Comparison of ENCODE assay signal across 15 cellular contexts in the genomic region with DNA sequence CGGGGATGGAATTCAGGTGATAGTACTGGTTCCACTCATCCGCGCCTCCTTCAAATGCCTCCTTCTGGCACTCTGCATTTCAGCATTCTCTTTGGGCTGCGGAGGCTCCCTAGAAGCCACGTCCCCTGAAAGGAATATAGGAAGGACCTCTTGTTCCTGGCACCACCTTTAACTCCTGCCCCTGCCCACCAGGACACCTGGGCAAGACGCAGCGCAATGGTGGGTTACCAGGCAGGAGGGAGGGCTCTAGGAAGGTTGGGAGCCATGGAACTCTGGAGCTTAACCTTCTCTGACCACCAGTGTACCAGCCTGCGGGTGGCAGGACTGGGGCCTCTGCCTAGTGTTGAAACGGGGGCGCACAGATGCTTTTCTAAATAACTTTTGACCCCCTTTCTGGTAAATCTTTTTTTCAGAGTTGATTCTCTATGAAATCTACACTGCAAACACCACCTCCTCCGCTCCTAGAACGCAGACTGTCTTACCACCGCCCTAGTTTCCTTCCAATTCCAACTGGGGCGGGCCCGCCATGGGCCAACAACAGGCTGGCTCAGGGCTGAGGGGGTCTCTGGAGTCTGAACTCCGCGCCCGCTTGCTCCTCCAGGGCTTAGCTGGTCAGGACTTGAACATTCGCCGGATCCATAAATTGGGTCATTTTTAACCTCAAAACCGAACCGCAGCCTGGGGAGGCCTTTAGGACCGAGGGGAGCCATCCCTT. TPM values are rescaled to one million over a fixed set of nuclear protein-coding genes. Genes with fewer than 3 reads are reported as not detected.
A peak's percentile ranks its signal among the peaks of the same experiment; 100 is the strongest.
DNase-seq lines count a peak whose midpoint lies in the region; ATAC-seq and TF ChIP-seq lines count a peak whose summit lies in the region.
"Had no signal": no experiment of that assay in that cellular context is flagged by ENCODE, and none has a peak within 500 bp of the region (broad histone marks: within the 10 kb centered on the region; RNA-seq: fewer than 3 reads in every experiment).

No MANE protein-coding gene starts in this region.

- H2AFZ ChIP-seq in SK-N-SH (ENCODE audit: low read depth), result no peak overlapping the region

- TF ChIP-seq EP300 in SK-N-SH (IDR thresholded peaks at IDR 0.05; ENCODE audit: borderline replicate concordance in 1 of 2, low read depth in 1 of 2, low read length in 1 of 2), result no peak

- POLR2A ChIA-PET in SK-N-SH (lab: Yijun Ruan, JAX), result no interaction called here
- POLR2A ChIA-PET in T-cell (lab: Charles Lee), result no interaction called here

- no peak for TF ChIP-seq RAD21 in SK-N-SH (IDR thresholded peaks at IDR 0.05; ENCODE audit: low read length)

- H3K36me3 ChIP-seq in HUES48 (ENCODE audit: control insufficient read depth, insufficient read depth, low read length), result no peaks in the 10 kb centered on the region
- H3K36me3 ChIP-seq in lower lobe of right lung, result no peaks in the 10 kb centered on the region
- no peaks in the 10 kb centered on the region for H3K36me3 ChIP-seq in subcutaneous abdominal adipose tissue (ENCODE audit: control insufficient read depth in 5 of 5, insufficient read depth in 5 of 5, low read length in 5 of 5)
- no peaks in the 10 kb centered on the region for H3K36me3 ChIP-seq in SK-N-SH (replicated peaks in 1 of 2; ENCODE audit: control insufficient read depth in 1 of 2, insufficient read depth in 2 of 2, low read length in 1 of 2)
- H3K36me3 ChIP-seq: colonic mucosa, gastrocnemius medialis had no signal

- no peak overlapping the region for H3K4me2 ChIP-seq in SK-N-SH

- H3K4me1 ChIP-seq in HUES48 (ENCODE audit: control insufficient read depth, insufficient read depth, low read length) (peaks cover 26% of the 10 kb centered on the region), lower lobe of right lung (peaks cover 9% of the 10 kb centered on the region), subcutaneous abdominal adipose tissue (ENCODE audit: control insufficient read depth in 5 of 5, insufficient read depth in 5 of 5, low read length in 5 of 5) (peaks cover 0 to 23% (median 19%) of the 10 kb centered on the region in 5 donors), SK-N-SH (ENCODE audit: control insufficient read depth in 1 of 2, insufficient read depth in 2 of 2, low read depth in 1 of 2, low read length in 1 of 2) (no peaks in the 10 kb centered on the region)
- H3K4me1 ChIP-seq: colonic mucosa, gastrocnemius medialis had no signal

- H3K9ac ChIP-seq in HUES48 (ENCODE audit: low read depth, low read length), result no peak overlapping the region
- H3K9ac ChIP-seq in subcutaneous abdominal adipose tissue (ENCODE audit: low read length in 5 of 5), result no peak overlapping the region
- no peak overlapping the region for H3K9ac ChIP-seq in SK-N-SH

- DNase-seq in chondrocyte (ENCODE audit: low spot score) (no peak), lower lobe of right lung (no peak), NCI-H774 (lab: John Stamatoyannopoulos, UW) (no peak), SK-N-SH (no peak), T-cell (no peak)
- DNase-seq: activated CD4-positive, alpha-beta T cell treated with anti-CD3 and anti-CD28 coated beads, Interleukin-2, amount 50 U/mL, for 1 hour; activated effector memory CD4-positive, alpha-beta T cell treated with Interleukin-2 at 50 U/mL for 16 hours; colonic mucosa; gastrocnemius medialis; NCI-H1436; SW 1271 had no signal

- H3K27ac Mint-ChIP-seq in chondrocyte (ENCODE audit: unreplicated experiment), result no peak overlapping the region
- H3K27ac Mint-ChIP-seq in T-cell, result no peak overlapping the region
- H3K27ac Mint-ChIP-seq: memory B cell had no signal

- H3K4me1 Mint-ChIP-seq in chondrocyte (ENCODE audit: low read depth) (peaks cover 34% of the 10 kb centered on the region), T-cell (peaks cover 8 to 11% (median 9%) of the 10 kb centered on the region in 3 donors)
- H3K4me1 Mint-ChIP-seq: memory B cell had no signal

- H3K9me3 ChIP-seq in HUES48 (ENCODE audit: control insufficient read depth, insufficient read depth, low read length) (no peaks in the 10 kb centered on the region), lower lobe of right lung (no peaks in the 10 kb centered on the region), subcutaneous abdominal adipose tissue (ENCODE audit: control insufficient read depth in 5 of 5, low read length in 5 of 5) (no peaks in the 10 kb centered on the region), SK-N-SH (no peaks in the 10 kb centered on the region)
- H3K9me3 ChIP-seq: colonic mucosa, gastrocnemius medialis had no signal

- no peaks in the 10 kb centered on the region for H3F3A ChIP-seq in SK-N-SH (replicated peaks; ENCODE audit: insufficient read depth)

- H3K4me3 ChIP-seq in HUES48 (ENCODE audit: low read depth, low read length) (peak overlapping the region; percentile 79), lower lobe of right lung (peak overlapping the region; percentile 35), subcutaneous abdominal adipose tissue (ENCODE audit: low read depth in 1 of 5, low read length in 5 of 5) (peak overlapping the region in 4 of 5 donors; percentile 22 to 51 (median 44)), SK-N-SH (ENCODE audit: low read depth in 2 of 2, low read length in 1 of 2) (no peak overlapping the region)

- no peaks in the 10 kb centered on the region for H3K36me3 Mint-ChIP-seq in chondrocyte (ENCODE audit: low read depth)
- H3K36me3 Mint-ChIP-seq in T-cell, result no peaks in the 10 kb centered on the region
- H3K36me3 Mint-ChIP-seq: memory B cell had no signal

- CTCF ChIA-PET in SK-N-SH (lab: Yijun Ruan, JAX), result no interaction called here
- CTCF ChIA-PET in T-cell (lab: Charles Lee), result interaction anchor here in 1 of 2 donors (0.9 kb wide), 1 partner anchor 97 kb away, joined by 4 read pairs; no protein-coding TSS in a partner anchor

- WGBS in SK-N-SH (ENCODE audit: low lambda C conversion rate), result 63% methylated on average over 22 of the region's 23 CpGs

- peaks cover 21% of the 10 kb centered on the region for H3K27me3 Mint-ChIP-seq in chondrocyte (ENCODE audit: low read depth)
- peaks cover 28 to 56% of the 10 kb centered on the region in 2 donors for H3K27me3 Mint-ChIP-seq in T-cell

- ATAC-seq in lower lobe of right lung (no peak), HG03378 (IDR thresholded peaks at IDR 0.05; ENCODE audit: unreplicated experiment) (no peak), T-cell (replicated peaks in 1 of 4) (no peak)
- ATAC-seq: gastrocnemius medialis had no signal

- H3K9me2 ChIP-seq in SK-N-SH, result no peaks in the 10 kb centered on the region

- no peaks in the 10 kb centered on the region for H3K9me3 Mint-ChIP-seq in chondrocyte (ENCODE audit: low read depth)
- H3K9me3 Mint-ChIP-seq in T-cell, result no peaks in the 10 kb centered on the region
- H3K9me3 Mint-ChIP-seq: memory B cell had no signal

- no peaks in the 10 kb centered on the region for H3K79me2 ChIP-seq in SK-N-SH (ENCODE audit: insufficient read depth)

- H3K27me3 ChIP-seq in HUES48 (ENCODE audit: control insufficient read depth, insufficient read depth, low read length) (peaks cover 75% of the 10 kb centered on the region), lower lobe of right lung (ENCODE audit: low read depth) (peaks cover 63% of the 10 kb centered on the region), subcutaneous abdominal adipose tissue (ENCODE audit: control insufficient read depth in 5 of 5, insufficient read depth in 4 of 5, low read length in 5 of 5) (peaks cover 17 to 45% (median 39%) of the 10 kb centered on the region in 5 donors), SK-N-SH (ENCODE audit: insufficient read depth) (peaks cover 35% of the 10 kb centered on the region)

- TF ChIP-seq CTCF in chondrocyte (IDR thresholded peaks at IDR 0.05), result no peak
- no peak for TF ChIP-seq CTCF in lower lobe of right lung (IDR thresholded peaks at IDR 0.05)
- no peak for TF ChIP-seq CTCF in SK-N-SH (IDR thresholded peaks at IDR 0.05)

- peak overlapping the region; percentile 65 for H3K4me3 Mint-ChIP-seq in chondrocyte (ENCODE audit: unreplicated experiment)
- peak overlapping the region in 1 of 3 donors; percentile 35 for H3K4me3 Mint-ChIP-seq in T-cell
- H3K4me3 Mint-ChIP-seq: memory B cell had no signal

- intact Hi-C loops in lower lobe of right lung (cut with DNase I), result no loop called here

- no peaks in the 10 kb centered on the region for H4K20me1 ChIP-seq in SK-N-SH (ENCODE audit: insufficient read depth)

- H3K27ac ChIP-seq in HUES48 (ENCODE audit: low read depth, low read length) (peak overlapping the region; percentile 2), lower lobe of right lung (no peak overlapping the region), subcutaneous abdominal adipose tissue (ENCODE audit: low read depth, low read length) (no peak overlapping the region), SK-N-SH (ENCODE audit: low read depth in 2 of 2, low read length in 1 of 2) (no peak overlapping the region)
- H3K27ac ChIP-seq: colonic mucosa, gastrocnemius medialis had no signal

TF ChIP-seq in SK-N-SH, 30 proteins besides CTCF, POLR2A, EP300 and RAD21 (continues in another document):
- no peak for TF ChIP-seq TAF1 (IDR thresholded peaks at IDR 0.05; ENCODE audit: borderline replicate concordance, low read depth, low read length)
- TF ChIP-seq, protein P1, sequence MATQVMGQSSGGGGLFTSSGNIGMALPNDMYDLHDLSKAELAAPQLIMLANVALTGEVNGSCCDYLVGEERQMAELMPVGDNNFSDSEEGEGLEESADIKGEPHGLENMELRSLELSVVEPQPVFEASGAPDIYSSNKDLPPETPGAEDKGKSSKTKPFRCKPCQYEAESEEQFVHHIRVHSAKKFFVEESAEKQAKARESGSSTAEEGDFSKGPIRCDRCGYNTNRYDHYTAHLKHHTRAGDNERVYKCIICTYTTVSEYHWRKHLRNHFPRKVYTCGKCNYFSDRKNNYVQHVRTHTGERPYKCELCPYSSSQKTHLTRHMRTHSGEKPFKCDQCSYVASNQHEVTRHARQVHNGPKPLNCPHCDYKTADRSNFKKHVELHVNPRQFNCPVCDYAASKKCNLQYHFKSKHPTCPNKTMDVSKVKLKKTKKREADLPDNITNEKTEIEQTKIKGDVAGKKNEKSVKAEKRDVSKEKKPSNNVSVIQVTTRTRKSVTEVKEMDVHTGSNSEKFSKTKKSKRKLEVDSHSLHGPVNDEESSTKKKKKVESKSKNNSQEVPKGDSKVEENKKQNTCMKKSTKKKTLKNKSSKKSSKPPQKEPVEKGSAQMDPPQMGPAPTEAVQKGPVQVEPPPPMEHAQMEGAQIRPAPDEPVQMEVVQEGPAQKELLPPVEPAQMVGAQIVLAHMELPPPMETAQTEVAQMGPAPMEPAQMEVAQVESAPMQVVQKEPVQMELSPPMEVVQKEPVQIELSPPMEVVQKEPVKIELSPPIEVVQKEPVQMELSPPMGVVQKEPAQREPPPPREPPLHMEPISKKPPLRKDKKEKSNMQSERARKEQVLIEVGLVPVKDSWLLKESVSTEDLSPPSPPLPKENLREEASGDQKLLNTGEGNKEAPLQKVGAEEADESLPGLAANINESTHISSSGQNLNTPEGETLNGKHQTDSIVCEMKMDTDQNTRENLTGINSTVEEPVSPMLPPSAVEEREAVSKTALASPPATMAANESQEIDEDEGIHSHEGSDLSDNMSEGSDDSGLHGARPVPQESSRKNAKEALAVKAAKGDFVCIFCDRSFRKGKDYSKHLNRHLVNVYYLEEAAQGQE (IDR thresholded peaks at IDR 0.05; ENCODE audit: low read depth, low read length), result no peak

RNA-seq across cellular contexts. Expression of a gene that starts 0.9 kb away (rescaled TPM):
- total RNA-seq in chondrocyte (5.6 to 16.4 TPM (median 6.1 TPM) in 3 replicates), lower lobe of right lung (0.15 TPM), T-cell (not detected)
- polyA plus RNA-seq in SK-N-SH (2012; rRNA removed), result not detected in 2 replicates
- polyA plus RNA-seq in SK-N-SH (2012; cell fraction: cytosol; rRNA removed), result 0.01 TPM in 1 of 2 replicates, not detected in the other
- 0.02 TPM in 1 of 2 replicates, not detected in the other for polyA plus RNA-seq in SK-N-SH (2012; cell fraction: nucleus; rRNA removed)

Comparison
In these comparisons a context has a peak if more than half of its experiments do, and no peak if none do; other contexts are left out.
1. H3K4me3 ChIP-seq: peak in HUES48 (single experiment), lower lobe of right lung (single experiment) and subcutaneous abdominal adipose tissue (4 of 5); none in SK-N-SH (0 of 2).